ENCODE assay signal across 8 cellular contexts in genomic region chr3:184298759-184299487, GRCh38. TPM values are rescaled to one million over a fixed set of nuclear protein-coding genes. Genes with fewer than 3 reads are reported as not detected.
DNase-seq lines count a peak whose midpoint lies in the region; ATAC-seq, FAIRE-seq and TF ChIP-seq lines count a peak whose summit lies in the region.

TSS of gene PSMD2 (plus strand) at chr3:184299241. CDS start at chr3:184299267, 26 bp downstream.

- H3K27ac ChIP-seq in neuronal stem cell (replicated peaks; ENCODE audit: low read length) (peak within 1 kb of the TSS; percentile 18), subcutaneous abdominal adipose tissue (ENCODE audit: low read depth, low read length) (peak within 1 kb of the TSS; percentile 67)

- peak within 1 kb of the TSS; percentile 78 for H3K4me2 ChIP-seq in neuronal stem cell (ENCODE audit: insufficient read depth, low read length, poor library complexity, severe bottlenecking)

- no peak for TF ChIP-seq CTCF in GM06990 (IDR thresholded peaks at IDR 0.05; ENCODE audit: insufficient read depth, low read length, poor library complexity, severe bottlenecking)
- no peak for TF ChIP-seq CTCF in NB4 (IDR thresholded peaks at IDR 0.05; ENCODE audit: low read depth, low read length)

- H2BK5ac ChIP-seq in neuronal stem cell (ENCODE audit: low read length), result peak within 1 kb of the TSS; percentile 35

- H2BK15ac ChIP-seq in neuronal stem cell (ENCODE audit: low read length), result no peak within 1 kb of the TSS

- no peak within 1 kb of the TSS for H4K91ac ChIP-seq in neuronal stem cell (ENCODE audit: low read depth, low read length, poor library complexity)

- H3K4me1 ChIP-seq in neuronal stem cell (ENCODE audit: control insufficient read depth in 2 of 2, insufficient read depth in 1 of 2, low read depth in 1 of 2, low read length in 2 of 2) (peaks cover 3 to 6% of the 10 kb centered on the region in 2 donors), subcutaneous abdominal adipose tissue (ENCODE audit: control insufficient read depth in 5 of 5, insufficient read depth in 5 of 5, low read length in 5 of 5) (peaks cover 9 to 21% (median 18%) of the 10 kb centered on the region in 5 donors)

- H3K18ac ChIP-seq in neuronal stem cell (ENCODE audit: low read length), result peak within 1 kb of the TSS; percentile 84

- H3K9me3 Mint-ChIP-seq in activated naive CD4-positive, alpha-beta T cell treated with anti-CD3 and anti-CD28 coated beads for 36 hours, result no peaks in the 10 kb centered on the region

- WGBS in neuronal stem cell (ENCODE audit: extremely low coverage in 2 of 2, insufficient read length in 2 of 2, insufficient replicate concordance in 1 of 2), 2 donors, result no CpG with 5 or more reads among the region's 78 CpGs

- peaks cover 21% of the 10 kb centered on the region for H3K4me1 Mint-ChIP-seq in activated naive CD4-positive, alpha-beta T cell treated with anti-CD3 and anti-CD28 coated beads for 36 hours (ENCODE audit: low read depth)

- intact Hi-C loops in activated naive CD4-positive, alpha-beta T cell treated with anti-CD3 and anti-CD28 coated beads for 36 hours (cut with micrococcal nuclease), result loop anchor here (1.0 to 5.0 kb wide), 12 partner anchors 15 to 984 kb away; partner anchors contain the start of genes ABCC5, ABCF3, AP2M1 and EEF1AKMT4

- H4K8ac ChIP-seq in neuronal stem cell (ENCODE audit: low read depth, low read length), result no peak within 1 kb of the TSS

- no peaks in the 10 kb centered on the region for H3K27me3 Mint-ChIP-seq in activated naive CD4-positive, alpha-beta T cell treated with anti-CD3 and anti-CD28 coated beads for 36 hours (ENCODE audit: low read depth)

- H3K27me3 ChIP-seq in GM06990 (replicated peaks; ENCODE audit: control insufficient read depth, insufficient read depth, low read length), result no peaks in the 10 kb centered on the region
- H3K27me3 ChIP-seq in neuronal stem cell (ENCODE audit: control insufficient read depth in 3 of 3, insufficient read depth in 3 of 3, low read depth in 1 of 3, low read length in 3 of 3), result peaks cover 0 to 11% (median 0%) of the 10 kb centered on the region in 3 experiments
- H3K27me3 ChIP-seq in subcutaneous abdominal adipose tissue (ENCODE audit: control insufficient read depth in 5 of 5, insufficient read depth in 4 of 5, low read length in 5 of 5), result no peaks in the 10 kb centered on the region

- peaks cover 6% of the 10 kb centered on the region for H3K79me1 ChIP-seq in neuronal stem cell (ENCODE audit: low read depth, low read length)

- TF ChIP-seq POLR2A in NB4 (IDR thresholded peaks at IDR 0.05; ENCODE audit: extremely low read depth, insufficient read length), result peak; percentile 61

- peak within 1 kb of the TSS; percentile 87 for H3K27ac Mint-ChIP-seq in activated naive CD4-positive, alpha-beta T cell treated with anti-CD3 and anti-CD28 coated beads for 36 hours

- CTCF ChIA-PET in activated naive CD4-positive, alpha-beta T cell treated with anti-CD3 and anti-CD28 coated beads for 36 hours (lab: Charles Lee), result interaction anchor here (1.2 to 1.3 kb wide), 2 partner anchors 10 to 73 kb away, joined by 3 to 4 read pairs; no protein-coding TSS in a partner anchor

- H2BK120ac ChIP-seq in neuronal stem cell (ENCODE audit: low read depth, low read length), result no peak within 1 kb of the TSS

- FAIRE-seq in frontal cortex (lab: Jason Lieb, UNC), result no peak

- H2BK12ac ChIP-seq in neuronal stem cell (ENCODE audit: low read length), result peak within 1 kb of the TSS; percentile 61

- peak within 1 kb of the TSS; percentile 92 for H3K23ac ChIP-seq in neuronal stem cell (ENCODE audit: low read depth, low read length, poor library complexity)

- H3K4me3 ChIP-seq in GM06990 (replicated peaks; ENCODE audit: low read depth, low read length), result peak within 1 kb of the TSS; percentile 94
- peak within 1 kb of the TSS; percentile 98 for H3K4me3 ChIP-seq in NB4 (ENCODE audit: low read depth, low read length)
- H3K4me3 ChIP-seq in neuronal stem cell (ENCODE audit: low read length in 2 of 2), result peak within 1 kb of the TSS; percentile 86 to 94
- peak within 1 kb of the TSS; percentile 86 to 96 (median 90) for H3K4me3 ChIP-seq in subcutaneous abdominal adipose tissue (ENCODE audit: low read depth in 1 of 5, low read length in 5 of 5)

- no peak within 1 kb of the TSS for H3K4ac ChIP-seq in neuronal stem cell (ENCODE audit: low read length)

- peak within 1 kb of the TSS; percentile 78 for H2AK5ac ChIP-seq in neuronal stem cell (ENCODE audit: low read depth, low read length)

- peak within 1 kb of the TSS; percentile 98 for H3K4me3 Mint-ChIP-seq in activated naive CD4-positive, alpha-beta T cell treated with anti-CD3 and anti-CD28 coated beads for 36 hours

- peaks cover 34% of the 10 kb centered on the region for H3K36me3 Mint-ChIP-seq in activated naive CD4-positive, alpha-beta T cell treated with anti-CD3 and anti-CD28 coated beads for 36 hours (ENCODE audit: low read depth)

- H3K36me3 ChIP-seq in GM06990 (ENCODE audit: control insufficient read depth, insufficient read depth, low read length) (peaks cover 15% of the 10 kb centered on the region), neuronal stem cell (replicated peaks in 1 of 2; ENCODE audit: control insufficient read depth in 2 of 2, insufficient read depth in 2 of 2, low read length in 2 of 2) (peaks cover 31 to 40% of the 10 kb centered on the region in 2 donors), subcutaneous abdominal adipose tissue (ENCODE audit: control insufficient read depth in 5 of 5, insufficient read depth in 5 of 5, low read length in 5 of 5) (peaks cover 25 to 37% (median 35%) of the 10 kb centered on the region in 5 donors)

- DNase-seq in GM06990 (ENCODE audit: extremely low read depth, insufficient read length) (peak; percentile 97), NB4 (ENCODE audit: low read depth) (peak; percentile 97), SK-N-DZ (ENCODE audit: low spot score) (peak; percentile 96), frontal cortex (ENCODE audit: low spot score in 2 of 2) (peak; percentile 97 to 99), neuronal stem cell (ENCODE audit: low spot score) (peak; percentile 96)
- peak; percentile 99 for DNase-seq in activated naive CD4-positive, alpha-beta T cell treated with anti-CD3 and anti-CD28 coated beads for 36 hours

- H3K9me3 ChIP-seq in neuronal stem cell (replicated peaks in 1 of 2; ENCODE audit: control insufficient read depth in 2 of 2, insufficient read depth in 1 of 2, low read depth in 1 of 2, low read length in 2 of 2) (no peaks in the 10 kb centered on the region), subcutaneous abdominal adipose tissue (ENCODE audit: control insufficient read depth in 5 of 5, low read length in 5 of 5) (no peaks in the 10 kb centered on the region)

- peak within 1 kb of the TSS; percentile 96 for H3K9ac ChIP-seq in neuronal stem cell (ENCODE audit: low read depth, low read length, poor library complexity)
- H3K9ac ChIP-seq in subcutaneous abdominal adipose tissue (ENCODE audit: low read length in 5 of 5), result peak within 1 kb of the TSS; percentile 73 to 93 (median 83)

- ATAC-seq in HG02571 (IDR thresholded peaks at IDR 0.05; ENCODE audit: unreplicated experiment), result peak; percentile 88

- H3K14ac ChIP-seq in neuronal stem cell (ENCODE audit: low read length), result peak within 1 kb of the TSS; percentile 57

- peak within 1 kb of the TSS; percentile 96 for H2AFZ ChIP-seq in neuronal stem cell (ENCODE audit: low read length)

RNA-seq across cellular contexts. Expression of gene PSMD2, which starts in this region (rescaled TPM):
- polyA plus RNA-seq in SK-N-DZ (2014; cell fraction: cytosol; rRNA removed), result 309 and 324 TPM in 2 replicates
- 291 and 316 TPM in 2 replicates for polyA plus RNA-seq in SK-N-DZ (2014; cell fraction: nucleus; rRNA removed)
- total RNA-seq in activated naive CD4-positive, alpha-beta T cell treated with anti-CD3 and anti-CD28 coated beads for 36 hours, result 100 to 1,000 TPM; 244 to 257 TPM
- total RNA-seq in frontal cortex, result 263 TPM
- 114 TPM for polyA plus RNA-seq in neuronal stem cell (2013, experiment 1 of 2)
- 116 TPM for polyA plus RNA-seq in neuronal stem cell (2013, experiment 2 of 2)

Comparison
In these comparisons a context has a peak if more than half of its experiments do, and no peak if none do; other contexts are left out.
1. Peak in every context shown above with its lines: DNase-seq, ATAC-seq, H3K4me3 ChIP-seq and H3K27ac ChIP-seq.